In genomic region chr15:91622676-91623342, GRCh38 we compare ENCODE assay signal across 31 cellular contexts.
"Had no signal": no experiment of that assay in that cellular context is flagged by ENCODE, and none has a peak within 500 bp of the region (broad histone marks: within the 10 kb centered on the region; RNA-seq: fewer than 3 reads in every experiment).

No MANE protein-coding gene starts in this region.

- ATAC-seq: activated T-cell treated with anti-CD3 and anti-CD28 coated beads, Interleukin-2, amount 50 U/mL, for 72 hours; left colon; natural killer cell; pancreas; psoas muscle; stimulated activated naive B cell treated with anti-CD40 and anti-IgM and Interleukin-4, amounts not matched to agents 10 μg/mL and 1 μg/mL and 100 μg/mL, for 72 hours had no signal

- H3K36me3 ChIP-seq: breast epithelium, pancreas, right atrium auricular region, suprapubic skin, tibial artery had no signal

- H3K36me3 Mint-ChIP-seq: natural killer cell; stimulated activated naive B cell treated with anti-CD40 and anti-IgM and Interleukin-4, amounts not matched to agents 10 μg/mL and 1 μg/mL and 100 μg/mL, for 72 hours had no signal

- H3K4me3 ChIP-seq: breast epithelium, pancreas, psoas muscle, right atrium auricular region, suprapubic skin, tibial artery had no signal

- H3K9me3 ChIP-seq: breast epithelium, pancreas, psoas muscle, suprapubic skin, tibial artery had no signal

- DNase-seq: activated B cell treated with CpG ODN at 0.5 μM for 24 hours; activated CD4-positive, alpha-beta T cell treated with anti-CD3 and anti-CD28 coated beads for 4 hours; activated CD4-positive, alpha-beta T cell treated with anti-CD3 and anti-CD28 coated beads, Interleukin-2, amount 50 U/mL, for 4 hours; activated effector memory CD4-positive, alpha-beta T cell treated with Interleukin-2 at 50 U/mL for 16 hours; activated naive CD4-positive, alpha-beta T cell treated with Interleukin-2 at 50 U/mL for 16 hours; activated T-cell treated with anti-CD3 and anti-CD28 coated beads for 4 hours; activated T-cell treated with anti-CD3 and anti-CD28 coated beads, Interleukin-2, amount 50 U/mL, for 72 hours; anterior cingulate cortex; dermis blood vessel endothelial cell; effector CD8-positive, alpha-beta T cell; erythroblast; head of caudate nucleus; hippocampal formation; kidney; left colon; mammary epithelial cell; midbrain; natural killer cell; pancreas; psoas muscle; stimulated activated CD4-positive, alpha-beta T cell treated with anti-CD3 and anti-CD28 coated beads, Interleukin-15, amount 100 ng/mL, for 24 hours; stimulated activated CD4-positive, alpha-beta T cell treated with anti-CD3 and anti-CD28 coated beads, Interleukin-2, amount 100 ng/mL, for 24 hours; stimulated activated naive B cell treated with anti-CD40 and anti-IgM and Interleukin-4, amounts not matched to agents 10 μg/mL and 1 μg/mL and 100 μg/mL, for 72 hours; T-helper 1 cell; tibial artery had no signal

- H3K9me3 Mint-ChIP-seq: T-helper 2 cell treated with Interferon-gamma antibody and Interleukin-4, amounts not matched to agents 5 μg/mL and 100 μg/mL, for 36 hours had no signal

- H3K4me3 Mint-ChIP-seq: activated B cell treated with CpG ODN at 0.5 μM for 24 hours; activated naive CD8-positive, alpha-beta T cell; activated T-cell treated with anti-CD3 and anti-CD28 coated beads, Interleukin-2, amount 50 U/mL, for 72 hours; central memory CD8-positive, alpha-beta T cell; natural killer cell; stimulated activated naive B cell treated with anti-CD40 and anti-IgM and Interleukin-4, amounts not matched to agents 10 μg/mL and 1 μg/mL and 100 μg/mL, for 72 hours; T-helper 2 cell treated with Interferon-gamma antibody and Interleukin-4, amounts not matched to agents 5 μg/mL and 100 μg/mL, for 36 hours had no signal

- H3K27ac Mint-ChIP-seq: activated B cell treated with CpG ODN at 0.5 μM for 24 hours; activated naive CD8-positive, alpha-beta T cell; activated T-cell treated with anti-CD3 and anti-CD28 coated beads, Interleukin-2, amount 50 U/mL, for 72 hours; natural killer cell; stimulated activated naive B cell treated with anti-CD40 and anti-IgM and Interleukin-4, amounts not matched to agents 10 μg/mL and 1 μg/mL and 100 μg/mL, for 72 hours; T-helper 2 cell treated with Interferon-gamma antibody and Interleukin-4, amounts not matched to agents 5 μg/mL and 100 μg/mL, for 36 hours had no signal

- H3K27ac ChIP-seq: breast epithelium, pancreas, psoas muscle, right atrium auricular region, suprapubic skin, tibial artery had no signal

- H3K4me1 ChIP-seq: breast epithelium had no signal

- H3K27me3 Mint-ChIP-seq: stimulated activated naive B cell treated with anti-CD40 and anti-IgM and Interleukin-4, amounts not matched to agents 10 μg/mL and 1 μg/mL and 100 μg/mL, for 72 hours had no signal

- H3K27me3 ChIP-seq: breast epithelium, pancreas, right atrium auricular region, tibial artery had no signal

- H3K4me1 Mint-ChIP-seq: activated B cell treated with CpG ODN at 0.5 μM for 24 hours; central memory CD8-positive, alpha-beta T cell; natural killer cell; stimulated activated naive B cell treated with anti-CD40 and anti-IgM and Interleukin-4, amounts not matched to agents 10 μg/mL and 1 μg/mL and 100 μg/mL, for 72 hours had no signal
